Comparison of ENCODE assay signal across 23 cellular contexts in genomic region chr12:38201461-38202276, GRCh38.
"Had no signal": no experiment of that assay in that cellular context is flagged by ENCODE, and none has a peak within 500 bp of the region (broad histone marks: within the 10 kb centered on the region; RNA-seq: fewer than 3 reads in every experiment).

No MANE protein-coding gene starts in this region.

- H3K27me3 ChIP-seq: neural progenitor cell, ovary, right lobe of liver, sigmoid colon, suprapubic skin, testis, tibial artery, transverse colon, upper lobe of right lung, uterus had no signal

- H3K27ac ChIP-seq: neural progenitor cell, ovary, parathyroid adenoma, psoas muscle, right lobe of liver, sigmoid colon, suprapubic skin, testis, tibial artery, transverse colon, upper lobe of right lung, uterus had no signal

- H3K9ac ChIP-seq: neural progenitor cell, parathyroid adenoma had no signal

- H3K4me1 ChIP-seq: neural progenitor cell, parathyroid adenoma, psoas muscle, right lobe of liver, sigmoid colon, suprapubic skin, testis, tibial artery, transverse colon, upper lobe of right lung, uterus had no signal

- ATAC-seq: naive thymus-derived CD4-positive, alpha-beta T cell; natural killer cell; psoas muscle; right lobe of liver; stimulated activated memory B cell treated with anti-CD40 and anti-IgM and Interleukin-4, amounts not matched to agents 10 μg/mL and 1 μg/mL and 100 μg/mL, for 72 hours; upper lobe of right lung had no signal

- H3K36me3 ChIP-seq: neural progenitor cell, ovary, right lobe of liver, sigmoid colon, suprapubic skin, tibial artery, transverse colon, upper lobe of right lung, uterus had no signal

- FAIRE-seq: small intestine had no signal

- H3K4me3 ChIP-seq: neural progenitor cell, ovary, psoas muscle, right lobe of liver, sigmoid colon, suprapubic skin, tibial artery, transverse colon, upper lobe of right lung, uterus had no signal

- DNase-seq: naive thymus-derived CD4-positive, alpha-beta T cell; natural killer cell; occipital lobe; ovary; psoas muscle; right lobe of liver; sigmoid colon; small intestine; stimulated activated CD4-positive, alpha-beta T cell treated with anti-CD3 and anti-CD28 coated beads, Interleukin-15, amount 100 ng/mL, for 24 hours; stimulated activated CD4-positive, alpha-beta T cell treated with anti-CD3 and anti-CD28 coated beads, Interleukin-4, amount 100 ng/mL, for 1 hour; stimulated activated CD4-positive, alpha-beta T cell treated with anti-CD3 and anti-CD28 coated beads, Interleukin-4, amount 100 ng/mL, for 4 hours; stimulated activated CD8-positive, alpha-beta memory T cell treated with anti-CD3 and anti-CD28 coated beads, Interleukin-4, amount 100 ng/mL, for 48 hours; stimulated activated naive CD4-positive, alpha-beta T cell; substantia nigra; testis; tibial artery; transverse colon; upper lobe of right lung; uterus had no signal

- H3K9me3 ChIP-seq: ovary, psoas muscle, right lobe of liver, sigmoid colon, suprapubic skin, testis, transverse colon, upper lobe of right lung, uterus had no signal
